ENCODE assay signal across 15 cellular contexts in genomic region chr1:145884675-145885074, GRCh38. TPM values are rescaled to one million over a fixed set of nuclear protein-coding genes. Genes with fewer than 3 reads are reported as not detected.
A peak's percentile ranks its signal among the peaks of the same experiment; 100 is the strongest.
DNase-seq lines count a peak whose midpoint lies in the region; ATAC-seq and TF ChIP-seq lines count a peak whose summit lies in the region.
"Had no signal": no experiment of that assay in that cellular context is flagged by ENCODE, and none has a peak within 500 bp of the region (broad histone marks: within the 10 kb centered on the region; RNA-seq: fewer than 3 reads in every experiment).

No MANE protein-coding gene starts in this region.

- H3K4me3 Mint-ChIP-seq in activated T-cell treated with anti-CD3 and anti-CD28 coated beads, Interleukin-2, amount 50 U/mL, for 72 hours, result peak overlapping the region; percentile 79 to 83
- peak overlapping the region; percentile 76 for H3K4me3 Mint-ChIP-seq in activated T-helper 17 cell treated with anti-CD3 and anti-CD28 coated beads, Interleukin-2, amount 50 U/mL, for 72 hours

- no peak overlapping the region for H3K27ac ChIP-seq in suprapubic skin
- H3K27ac ChIP-seq: lower lobe of right lung, SJSA1 had no signal

- TF ChIP-seq EP300 in suprapubic skin (IDR thresholded peaks at IDR 0.05), result no peak

- no peak overlapping the region for H3K27ac Mint-ChIP-seq in activated T-cell treated with anti-CD3 and anti-CD28 coated beads, Interleukin-2, amount 50 U/mL, for 72 hours
- H3K27ac Mint-ChIP-seq in activated T-helper 17 cell treated with anti-CD3 and anti-CD28 coated beads, Interleukin-2, amount 50 U/mL, for 72 hours, result no peak overlapping the region

- WGBS in suprapubic skin, result 96% methylated on average over 1 of the region's 1 CpG

- DNase-seq in activated T-cell treated with anti-CD3 and anti-CD28 coated beads, Interleukin-2, amount 50 U/mL, for 72 hours, result no peak
- no peak for DNase-seq in activated T-cell treated with anti-CD3 and anti-CD28 coated beads, Interleukin-2, amount 50 U/mL, for 1 hour
- DNase-seq in glomerular endothelial cell (ENCODE audit: extremely low read depth, low read depth, low spot score) (peak; percentile 34), suprapubic skin (ENCODE audit: low spot score in 2 of 2) (peak in 1 of 2 donors; percentile 34), T-helper 9 cell (no peak)
- DNase-seq: activated CD8-positive, alpha-beta memory T cell treated with anti-CD3 and anti-CD28 coated beads for 24 hours; central memory CD4-positive, alpha-beta T cell; head of caudate nucleus; lower lobe of right lung; NCI-H774; retina had no signal

- H3K36me3 ChIP-seq in suprapubic skin, result no peaks in the 10 kb centered on the region
- H3K36me3 ChIP-seq: lower lobe of right lung, SJSA1 had no signal

- H3K9me3 Mint-ChIP-seq in activated T-cell treated with anti-CD3 and anti-CD28 coated beads, Interleukin-2, amount 50 U/mL, for 72 hours, result no peaks in the 10 kb centered on the region
- no peaks in the 10 kb centered on the region for H3K9me3 Mint-ChIP-seq in activated T-helper 17 cell treated with anti-CD3 and anti-CD28 coated beads, Interleukin-2, amount 50 U/mL, for 72 hours

- H3K4me1 Mint-ChIP-seq in activated T-cell treated with anti-CD3 and anti-CD28 coated beads, Interleukin-2, amount 50 U/mL, for 72 hours (ENCODE audit: low read depth), result peaks cover 17% of the 10 kb centered on the region
- H3K4me1 Mint-ChIP-seq in activated T-helper 17 cell treated with anti-CD3 and anti-CD28 coated beads, Interleukin-2, amount 50 U/mL, for 72 hours, result peaks cover 10% of the 10 kb centered on the region

- peaks cover 30% of the 10 kb centered on the region for H3K4me1 ChIP-seq in suprapubic skin

- peak overlapping the region; percentile 63 for H3K4me3 ChIP-seq in suprapubic skin
- H3K4me3 ChIP-seq: SJSA1 had no signal

- TF ChIP-seq POLR2A in suprapubic skin (IDR thresholded peaks at IDR 0.05), result no peak

- no peaks in the 10 kb centered on the region for H3K9me3 ChIP-seq in suprapubic skin
- H3K9me3 ChIP-seq: lower lobe of right lung, SJSA1 had no signal

- no peaks in the 10 kb centered on the region for H3K27me3 ChIP-seq in suprapubic skin

- ATAC-seq in activated T-cell treated with anti-CD3 and anti-CD28 coated beads, Interleukin-2, amount 50 U/mL, for 72 hours (replicated peaks in 1 of 2), result no peak
- ATAC-seq in activated T-helper 17 cell treated with anti-CD3 and anti-CD28 coated beads, Interleukin-2, amount 50 U/mL, for 72 hours (replicated peaks), result no peak
- no peak for ATAC-seq in GM19397 (IDR thresholded peaks at IDR 0.05; ENCODE audit: unreplicated experiment)
- ATAC-seq in GM18909 (IDR thresholded peaks at IDR 0.05; ENCODE audit: poor library complexity, unreplicated experiment), result no peak

- H3K36me3 Mint-ChIP-seq in activated T-cell treated with anti-CD3 and anti-CD28 coated beads, Interleukin-2, amount 50 U/mL, for 72 hours (ENCODE audit: insufficient read depth in 2 of 2), result no peaks in the 10 kb centered on the region
- H3K36me3 Mint-ChIP-seq in activated T-helper 17 cell treated with anti-CD3 and anti-CD28 coated beads, Interleukin-2, amount 50 U/mL, for 72 hours (ENCODE audit: low read depth), result no peaks in the 10 kb centered on the region

- TF ChIP-seq CTCF in suprapubic skin (IDR thresholded peaks at IDR 0.05), result no peak

- H3K27me3 Mint-ChIP-seq in activated T-cell treated with anti-CD3 and anti-CD28 coated beads, Interleukin-2, amount 50 U/mL, for 72 hours (ENCODE audit: low read depth), result peaks cover 31% of the 10 kb centered on the region
- peaks cover 21% of the 10 kb centered on the region for H3K27me3 Mint-ChIP-seq in activated T-helper 17 cell treated with anti-CD3 and anti-CD28 coated beads, Interleukin-2, amount 50 U/mL, for 72 hours

RNA-seq across cellular contexts. Expression of gene ANKRD35, which starts 1.0 kb away (rescaled TPM):
- total RNA-seq in activated T-cell treated with anti-CD3 and anti-CD28 coated beads, Interleukin-2, amount 50 U/mL, for 72 hours, result under 1 TPM; 0.39 to 0.41 TPM
- under 1 TPM; 0.29 to 0.56 TPM for total RNA-seq in activated T-helper 17 cell treated with anti-CD3 and anti-CD28 coated beads, Interleukin-2, amount 50 U/mL, for 72 hours
- total RNA-seq in glomerular endothelial cell, result 0.93 and 1.4 TPM in 2 replicates
- total RNA-seq in suprapubic skin, result 10 to 100 TPM; 32.9 to 62.7 (median 37.1) TPM
- total RNA-seq: SJSA1 had no signal

RNA-seq across cellular contexts. Expression of gene ITGA10, which starts 25.2 kb away (rescaled TPM):
- 1 to 10 TPM; 1.7 to 3.5 TPM for total RNA-seq in activated T-cell treated with anti-CD3 and anti-CD28 coated beads, Interleukin-2, amount 50 U/mL, for 72 hours
- total RNA-seq in activated T-helper 17 cell treated with anti-CD3 and anti-CD28 coated beads, Interleukin-2, amount 50 U/mL, for 72 hours, result 1 to 10 TPM; 1.6 to 2.9 TPM
- 4.9 and 5.3 TPM in 2 replicates for total RNA-seq in glomerular endothelial cell
- total RNA-seq in suprapubic skin, result 10 to 100 TPM in 1 of 4 donors, 1 to 10 TPM in 3; 1.6 to 15.6 (median 2.2) TPM

RNA-seq across cellular contexts. Expression of gene PIAS3, which starts 25.8 kb away (rescaled TPM):
- total RNA-seq in activated T-cell treated with anti-CD3 and anti-CD28 coated beads, Interleukin-2, amount 50 U/mL, for 72 hours, result 10 to 100 TPM; 30.9 to 35.6 TPM
- total RNA-seq in activated T-helper 17 cell treated with anti-CD3 and anti-CD28 coated beads, Interleukin-2, amount 50 U/mL, for 72 hours, result 10 to 100 TPM; 16.3 to 24.6 TPM
- total RNA-seq in glomerular endothelial cell, result 28.8 and 37.5 TPM in 2 replicates
- 10 to 100 TPM; 43.8 to 78.4 (median 49.4) TPM for total RNA-seq in suprapubic skin

RNA-seq across cellular contexts. Expression of gene PEX11B, which starts 33.8 kb away (rescaled TPM):
- 10 to 100 TPM; 39.8 to 44.0 TPM for total RNA-seq in activated T-cell treated with anti-CD3 and anti-CD28 coated beads, Interleukin-2, amount 50 U/mL, for 72 hours
- 10 to 100 TPM; 23.6 to 25.2 TPM for total RNA-seq in activated T-helper 17 cell treated with anti-CD3 and anti-CD28 coated beads, Interleukin-2, amount 50 U/mL, for 72 hours
- total RNA-seq in glomerular endothelial cell (30.0 and 32.7 TPM in 2 replicates), suprapubic skin (10 to 100 TPM; 23.3 to 35.9 (median 30.2) TPM)

RNA-seq across cellular contexts. Expression of gene NUDT17, which starts 39.2 kb away (rescaled TPM):
- total RNA-seq in activated T-cell treated with anti-CD3 and anti-CD28 coated beads, Interleukin-2, amount 50 U/mL, for 72 hours, result 10 to 100 TPM in 1 of 2 donors, 1 to 10 TPM in 1; 6.6 to 10.6 TPM
- 1 to 10 TPM; 2.3 to 2.7 TPM for total RNA-seq in activated T-helper 17 cell treated with anti-CD3 and anti-CD28 coated beads, Interleukin-2, amount 50 U/mL, for 72 hours
- total RNA-seq in glomerular endothelial cell (3.4 and 5.7 TPM in 2 replicates), suprapubic skin (1 to 10 TPM; 1.3 to 3.9 (median 2.1) TPM)

Comparison
In these comparisons a context has a peak if more than half of its experiments do, and no peak if none do; other contexts are left out.
1. RNA of gene ANKRD35, which starts 1.0 kb away (total RNA-seq): 32.9 to 62.7 TPM in suprapubic skin; 0.93 to 1.4 TPM in glomerular endothelial cell, 0.29 to 0.56 TPM in activated T-helper 17 cell treated with anti-CD3 and anti-CD28 coated beads, Interleukin-2, amount 50 U/mL, for 72 hours and 0.39 to 0.41 TPM in activated T-cell treated with anti-CD3 and anti-CD28 coated beads, Interleukin-2, amount 50 U/mL, for 72 hours; every median in the first group is over 10 times any median in the second.